ENCODE assay signal across 14 cellular contexts in the genomic region with DNA sequence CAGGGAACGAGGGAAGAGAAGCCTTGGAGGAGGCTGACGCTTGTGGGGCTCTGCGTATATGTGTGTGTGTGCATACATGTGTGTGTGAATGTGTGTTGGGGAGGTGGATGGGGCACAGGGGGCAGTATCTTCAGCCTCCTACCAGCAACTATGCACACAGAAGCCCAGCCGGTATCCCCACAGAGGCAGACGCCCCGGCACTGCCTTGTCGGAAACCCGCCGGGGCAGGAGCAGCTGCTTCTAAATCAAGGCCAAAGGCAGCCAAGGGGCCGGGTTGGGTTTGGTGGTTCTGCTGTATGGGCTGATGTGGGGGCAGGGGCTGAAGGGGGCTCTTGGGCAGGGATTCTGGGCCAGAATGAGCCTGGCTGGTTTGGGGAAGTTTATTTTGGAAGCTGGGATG. TPM values are rescaled to one million over a fixed set of nuclear protein-coding genes. Genes with fewer than 3 reads are reported as not detected.
DNase-seq lines count a peak whose midpoint lies in the region; ATAC-seq lines count a peak whose summit lies in the region.
"Had no signal": no experiment of that assay in that cellular context is flagged by ENCODE, and none has a peak within 500 bp of the region (broad histone marks: within the 10 kb centered on the region; RNA-seq: fewer than 3 reads in every experiment).

No MANE protein-coding gene starts in this region.

- H4K5ac ChIP-seq in mesendoderm (ENCODE audit: low read length): no peak overlapping the region

- no CpG with 5 or more reads among the region's 10 CpGs for WGBS in mesendoderm (ENCODE audit: extremely low coverage, insufficient coverage, low lambda C conversion rate)

- no peak overlapping the region for H2AK5ac ChIP-seq in mesendoderm (ENCODE audit: low read length)

- no peaks in the 10 kb centered on the region for H3K27me3 ChIP-seq in NT2/D1 (ENCODE audit: insufficient read depth, insufficient read length)
- no peaks in the 10 kb centered on the region for H3K27me3 ChIP-seq in mesendoderm (ENCODE audit: insufficient read depth, low read length, poor library complexity)

- no peaks in the 10 kb centered on the region for H3K79me2 ChIP-seq in mesendoderm (ENCODE audit: control insufficient read depth, insufficient read depth, low read length)

- H3K9ac ChIP-seq in NT2/D1 (ENCODE audit: insufficient read length, low read depth) (peak overlapping the region; percentile 32), mesendoderm (ENCODE audit: low read length) (no peak overlapping the region)

- ATAC-seq in GM21529 (IDR thresholded peaks at IDR 0.05; ENCODE audit: unreplicated experiment): no peak

- H3K27ac ChIP-seq in mesendoderm (ENCODE audit: low read depth, low read length): no peak overlapping the region
- H3K27ac ChIP-seq: 22Rv1 had no signal

- H3K4me1 ChIP-seq in NT2/D1 (ENCODE audit: insufficient read depth, insufficient read length): peaks cover 5% of the 10 kb centered on the region
- peaks cover 5% of the 10 kb centered on the region for H3K4me1 ChIP-seq in mesendoderm (ENCODE audit: control insufficient read depth, low read depth, low read length)

- H3K4ac ChIP-seq in mesendoderm (ENCODE audit: low read depth, low read length): no peak overlapping the region

- DNase-seq in DMS 273 (lab: John Stamatoyannopoulos, UW; ENCODE audit: unreplicated experiment) (peak; percentile 37), DMS 273 treated with DMSO at 0.1 percent for 48 hours (lab: John Stamatoyannopoulos, UW) (no peak), NT2/D1 (ENCODE audit: low read depth, low spot score) (no peak), mesendoderm (no peak), CD1c-positive myeloid dendritic cell (ENCODE audit: extremely low spot score) (no peak)
- no peak for DNase-seq in stimulated activated CD4-positive, alpha-beta T cell treated with anti-CD3 and anti-CD28 coated beads, Interleukin-1b, Interleukin-23, amount 100 ng/mL, for 48 hours
- no peak for DNase-seq in activated CD4-positive, alpha-beta T cell treated with anti-CD3 and anti-CD28 coated beads, Interleukin-2, amount 50 U/mL, for 48 hours
- DNase-seq: CD4-positive, alpha-beta T cell; DND-41; GDM1; KG1 had no signal

- H3K79me1 ChIP-seq in mesendoderm (ENCODE audit: low read length): no peaks in the 10 kb centered on the region

- no peak overlapping the region for H3K23ac ChIP-seq in mesendoderm (ENCODE audit: low read length)

- H3K36me3 ChIP-seq in NT2/D1 (ENCODE audit: insufficient read depth, insufficient read length, low read length) (no peaks in the 10 kb centered on the region), mesendoderm (ENCODE audit: control insufficient read depth, insufficient read depth, low read length) (no peaks in the 10 kb centered on the region)

- no peak overlapping the region for H2BK5ac ChIP-seq in mesendoderm (ENCODE audit: low read length)

- no peak overlapping the region for H2BK15ac ChIP-seq in mesendoderm (replicated peaks; ENCODE audit: low read depth)

- peak overlapping the region; percentile 25 for H3K18ac ChIP-seq in mesendoderm (ENCODE audit: low read length)

- H2BK120ac ChIP-seq in mesendoderm (ENCODE audit: low read depth, low read length): no peak overlapping the region

- no peaks in the 10 kb centered on the region for H3K9me3 ChIP-seq in NT2/D1 (ENCODE audit: insufficient read depth, low read length)

- H3K4me3 ChIP-seq in NT2/D1 (ENCODE audit: insufficient read length, low read depth) (no peak overlapping the region), mesendoderm (ENCODE audit: low read length) (no peak overlapping the region)

- H3K56ac ChIP-seq in mesendoderm (ENCODE audit: low read length): peak overlapping the region; percentile 52

- no peak overlapping the region for H4K8ac ChIP-seq in mesendoderm (ENCODE audit: low read depth, low read length)

- no peak overlapping the region for H3K4me2 ChIP-seq in mesendoderm (ENCODE audit: low read length)

RNA-seq across cellular contexts. Expression of a gene that starts 10.8 kb away (rescaled TPM):
- polyA plus RNA-seq in mesendoderm (2013, experiment 1 of 2): 0.08 TPM
- polyA plus RNA-seq in mesendoderm (2013, experiment 2 of 2): 0.10 TPM
- polyA plus RNA-seq: IgD-negative memory B cell had no signal
